ENCODE assay signal across 20 cellular contexts in the genomic region with DNA sequence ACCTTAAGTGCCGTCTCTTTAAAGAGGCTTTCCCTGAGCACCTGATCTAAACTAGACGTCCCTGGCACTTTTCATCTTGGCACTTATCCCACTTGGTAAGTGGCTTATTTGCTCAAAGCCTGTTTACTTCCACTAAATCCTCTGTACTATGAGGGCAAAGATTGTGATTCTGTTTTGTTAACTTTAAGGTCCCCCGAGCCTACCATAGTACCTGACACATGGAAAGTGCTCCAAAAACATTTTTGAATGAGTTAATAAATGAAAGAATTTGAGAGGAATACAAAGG.
DNase-seq lines count a peak whose midpoint lies in the region; ATAC-seq and TF ChIP-seq lines count a peak whose summit lies in the region.
"Had no signal": no experiment of that assay in that cellular context is flagged by ENCODE, and none has a peak within 500 bp of the region (broad histone marks: within the 10 kb centered on the region; RNA-seq: fewer than 3 reads in every experiment).

No MANE protein-coding gene starts in this region.

- peaks cover 0 to 24% (median 11%) of the 10 kb centered on the region in 4 donors for H3K4me1 ChIP-seq in right lobe of liver
- H3K4me1 ChIP-seq: SJCRH30 had no signal

- no peak for TF ChIP-seq CTCF in right lobe of liver (IDR thresholded peaks at IDR 0.05)

- H3K9me3 ChIP-seq in right lobe of liver: no peaks in the 10 kb centered on the region
- H3K9me3 ChIP-seq: SJCRH30 had no signal

- no peak for TF ChIP-seq POLR2A in right lobe of liver (IDR thresholded peaks at IDR 0.05)

- 26% methylated on average over 3 of the region's 3 CpGs for WGBS in right lobe of liver (ENCODE audit: insufficient coverage, low coverage, low lambda C conversion rate, missing lambda C conversion rate)

- intact Hi-C loops in right lobe of liver (cut with DNase I): loop anchor here in 1 of 2 donors (10.0 kb wide), 1 partner anchor 46 kb away; no protein-coding TSS in a partner anchor

- H3K4me3 ChIP-seq in right lobe of liver: no peak overlapping the region
- H3K4me3 ChIP-seq: coronary artery, GM23338, SJCRH30 had no signal

- ATAC-seq in right lobe of liver (peak; percentile 81 to 88 (median 83)), GM19452 (IDR thresholded peaks at IDR 0.05; ENCODE audit: unreplicated experiment) (no peak)
- ATAC-seq: activated T-cell treated with anti-CD3 and anti-CD28 coated beads, Interleukin-2, amount 50 U/mL, for 72 hours; stimulated activated naive B cell treated with anti-CD40 and anti-IgM and Interleukin-4, amounts not matched to agents 10 μg/mL and 1 μg/mL and 100 μg/mL, for 72 hours had no signal

- H3K27me3 ChIP-seq in right lobe of liver: no peaks in the 10 kb centered on the region
- H3K27me3 ChIP-seq: SJCRH30 had no signal

- H3K27ac ChIP-seq in right lobe of liver: peak overlapping the region in 2 of 3 donors; percentile 69 to 74
- H3K27ac ChIP-seq: coronary artery, SJCRH30 had no signal

- H3K36me3 ChIP-seq in right lobe of liver: no peaks in the 10 kb centered on the region
- H3K36me3 ChIP-seq: SJCRH30 had no signal

- peak; percentile 29 for DNase-seq in DMS53 treated with DMSO at 0.1 percent for 48 hours (lab: John Stamatoyannopoulos, UW; ENCODE audit: unreplicated experiment)
- peak; percentile 85 for DNase-seq in NCI-H1436 (lab: John Stamatoyannopoulos, UW)
- peak; percentile 96 for DNase-seq in NCI-H524 treated with DMSO at 0.1 percent for 48 hours (lab: John Stamatoyannopoulos, UW)
- peak in 1 of 3 donors; percentile 75 for DNase-seq in right lobe of liver
- no peak for DNase-seq in mesenteric fat pad (ENCODE audit: low spot score)
- DNase-seq in SW480 (ENCODE audit: low spot score): no peak
- DNase-seq in putamen (ENCODE audit: low spot score): no peak
- DNase-seq: activated T-cell treated with anti-CD3 and anti-CD28 coated beads, Interleukin-2, amount 50 U/mL, for 72 hours; CD4-positive, CD25-positive, alpha-beta regulatory T cell; DND-41; foreskin fibroblast; hypothalamus; kidney; NCI-H226; SJCRH30; stimulated activated CD4-positive, alpha-beta T cell treated with anti-CD3 and anti-CD28 coated beads, Interleukin-15, amount 100 ng/mL, for 24 hours; stimulated activated naive B cell treated with anti-CD40 and anti-IgM and Interleukin-4, amounts not matched to agents 10 μg/mL and 1 μg/mL and 100 μg/mL, for 72 hours had no signal

Comparison
In these comparisons a context has a peak if more than half of its experiments do, and no peak if none do; other contexts are left out.
1. DNase-seq: peak in DMS53 treated with DMSO at 0.1 percent for 48 hours (single experiment), NCI-H1436 (single experiment) and NCI-H524 treated with DMSO at 0.1 percent for 48 hours (single experiment); none in mesenteric fat pad (single experiment), SW480 (single experiment) and putamen (single experiment).